ENCODE assay signal across 30 cellular contexts in the genomic region with DNA sequence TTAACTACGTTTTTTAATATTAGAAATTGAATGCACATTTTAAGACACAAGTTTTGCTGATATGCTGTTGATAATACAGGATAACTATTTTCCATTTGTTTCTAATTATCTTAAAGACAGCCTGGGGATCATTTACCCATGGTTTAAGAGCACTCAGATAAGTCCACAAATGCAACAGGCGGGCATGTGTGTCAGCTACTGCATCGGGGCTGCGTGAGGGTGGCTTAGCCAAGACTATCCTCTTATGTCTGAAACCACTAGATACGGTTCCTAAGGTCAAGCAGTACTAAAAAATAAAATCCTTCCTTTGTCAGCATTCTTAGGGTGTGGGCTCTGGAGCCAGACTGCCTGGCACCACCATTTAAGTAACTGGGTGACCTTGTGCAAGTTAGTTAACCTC.
"Had no signal": no experiment of that assay in that cellular context is flagged by ENCODE, and none has a peak within 500 bp of the region (broad histone marks: within the 10 kb centered on the region; RNA-seq: fewer than 3 reads in every experiment).

No MANE protein-coding gene starts in this region.

- H3K27me3 ChIP-seq: adrenal gland, body of pancreas, brain microvascular endothelial cell had no signal

- H3K36me3 ChIP-seq: adrenal gland, brain microvascular endothelial cell, breast epithelium had no signal

- DNase-seq: activated CD4-positive, alpha-beta memory T cell treated with anti-CD3 and anti-CD28 coated beads for 36 hours; activated CD4-positive, alpha-beta T cell treated with anti-CD3 and anti-CD28 coated beads for 4 hours; activated CD4-positive, alpha-beta T cell treated with anti-CD3 and anti-CD28 coated beads, Interleukin-2, amount 10 ng/mL, durations not matched to agents 24 days and 14 days; activated CD4-positive, alpha-beta T cell treated with anti-CD3 and anti-CD28 coated beads, Interleukin-2, amount 50 U/mL, for 1 hour; activated CD4-positive, alpha-beta T cell treated with anti-CD3 and anti-CD28 coated beads, Interleukin-2, amount 50 U/mL, for 4 hours; activated CD4-positive, CD25-positive, alpha-beta regulatory T cell; activated CD4-positive, CD25-positive, alpha-beta regulatory T cell treated with anti-CD3 and anti-CD28 coated beads, Interleukin-2, amount 50 U/mL, for 72 hours; activated CD8-positive, alpha-beta memory T cell treated with anti-CD3 and anti-CD28 coated beads, Interleukin-2, amount 50 U/mL, for 4 hours; activated CD8-positive, alpha-beta T cell treated with anti-CD3 and anti-CD28 coated beads for 36 hours; activated effector memory CD4-positive, alpha-beta T cell treated with anti-CD3 and anti-CD28 coated beads, Interleukin-2, amount 50 U/mL, for 16 hours; activated gamma-delta T cell treated with Interleukin-2 at 50 U/mL for 16 hours; activated naive CD4-positive, alpha-beta T cell; activated naive CD4-positive, alpha-beta T cell treated with anti-CD3 and anti-CD28 coated beads for 36 hours; activated naive CD4-positive, alpha-beta T cell treated with anti-CD3 and anti-CD28 coated beads, Interleukin-2, amount 50 U/mL, for 16 hours; activated naive CD8-positive, alpha-beta T cell treated with anti-CD3 and anti-CD28 coated beads for 36 hours; activated T-cell treated with anti-CD3 and anti-CD28 coated beads for 4 hours; activated T-cell treated with anti-CD3 and anti-CD28 coated beads, Interleukin-2, amount 50 U/mL, for 1 hour; activated T-cell treated with anti-CD3 and anti-CD28 coated beads, Interleukin-2, amount 50 U/mL, for 4 hours; activated T-cell treated with anti-CD3 and anti-CD28 coated beads, Interleukin-2, amount 50 U/mL, for 72 hours; adrenal gland; amniotic stem cell; aorta; body of pancreas; brain microvascular endothelial cell; central memory CD4-positive, alpha-beta T cell; T-helper 1 cell; T-helper 2 cell; T-helper 9 cell had no signal

- H3K4me3 ChIP-seq: adrenal gland, body of pancreas, breast epithelium had no signal

- H3K9me3 ChIP-seq: adrenal gland, body of pancreas, breast epithelium had no signal

- H3K27ac ChIP-seq: adrenal gland, body of pancreas, brain microvascular endothelial cell, breast epithelium, VCaP had no signal
